ENCODE assay signal across 1 cellular context in genomic region chr20:64052987-64053840, GRCh38.
TF ChIP-seq lines count a peak whose summit lies in the region.

No MANE protein-coding gene starts in this region.

TF ChIP-seq in HepG2, 621 proteins besides CTCF, POLR2A, EP300 and RAD21 (continued from another document and continues in another):
- TF ChIP-seq AKNA (CRISPR knock-in tag; IDR thresholded peaks at IDR 0.05; ENCODE audit: borderline replicate concordance) (no peak), MIER3 (CRISPR knock-in tag; IDR thresholded peaks at IDR 0.05; ENCODE audit: borderline replicate concordance) (peak; percentile 22; the same call in 1 of the 2 replicates), ZGPAT (CRISPR knock-in tag; IDR thresholded peaks at IDR 0.05) (no peak), ARNT2 (CRISPR knock-in tag; IDR thresholded peaks at IDR 0.05; ENCODE audit: low read depth) (peak; percentile 63), ZNF746 (CRISPR knock-in tag; IDR thresholded peaks at IDR 0.05) (peak; percentile 48; the same call in 1 of the 2 replicates), MED8 (CRISPR knock-in tag; IDR thresholded peaks at IDR 0.05; ENCODE audit: insufficient replicate concordance) (no peak), ZNF644 (CRISPR knock-in tag; IDR thresholded peaks at IDR 0.05; ENCODE audit: low read depth) (no peak), TFAP4 (IDR thresholded peaks at IDR 0.05; ENCODE audit: borderline replicate concordance, low read depth) (peak; percentile 88; the same call in 1 of the 2 replicates), ATF7 (IDR thresholded peaks at IDR 0.05) (no peak), ATF7 (CRISPR knock-in tag; IDR thresholded peaks at IDR 0.05) (peak; percentile 89), PRDM4 (CRISPR knock-in tag; IDR thresholded peaks at IDR 0.05; ENCODE audit: borderline replicate concordance) (no peak), ZNF615 (CRISPR knock-in tag; IDR thresholded peaks at IDR 0.05; ENCODE audit: borderline replicate concordance) (no peak), CHCHD3 (CRISPR knock-in tag; IDR thresholded peaks at IDR 0.05) (peak; percentile 73; the same call in 1 of the 2 replicates), PAX8 (CRISPR knock-in tag; IDR thresholded peaks at IDR 0.05; ENCODE audit: borderline replicate concordance) (no peak), HOXA9 (CRISPR knock-in tag; IDR thresholded peaks at IDR 0.05; ENCODE audit: borderline replicate concordance) (peak; percentile 90), CCAR2 (optimal IDR thresholded peaks at IDR 0.05; ENCODE audit: low read depth, low read length) (no peak), ZNF367 (CRISPR knock-in tag; IDR thresholded peaks at IDR 0.05; ENCODE audit: borderline replicate concordance) (no peak), ZNF446 (CRISPR knock-in tag; IDR thresholded peaks at IDR 0.05) (no peak; the same call in 1 of the 2 replicates), ZNF710 (CRISPR knock-in tag; IDR thresholded peaks at IDR 0.05; ENCODE audit: borderline replicate concordance) (peak; percentile 36; the same call in 1 of the 2 replicates), ZNF724P (CRISPR knock-in tag; IDR thresholded peaks at IDR 0.05; ENCODE audit: borderline replicate concordance) (peak; percentile 94), ZNF260 (CRISPR knock-in tag; IDR thresholded peaks at IDR 0.05; ENCODE audit: borderline replicate concordance, low read depth) (0 out of 2 replicates have a peak, but pooled peaks have one; percentile 32), RAD51 (IDR thresholded peaks at IDR 0.05; ENCODE audit: borderline replicate concordance) (no peak), THAP7 (CRISPR knock-in tag; IDR thresholded peaks at IDR 0.05) (peak; percentile 96; the same call in 1 of the 2 replicates), ZBTB42 (CRISPR knock-in tag; IDR thresholded peaks at IDR 0.05) (peak; percentile 67), ZNF567 (CRISPR knock-in tag; IDR thresholded peaks at IDR 0.05; ENCODE audit: borderline replicate concordance) (no peak; the same call in 1 of the 2 replicates), FOXP4 (CRISPR knock-in tag; IDR thresholded peaks at IDR 0.05) (peak; percentile 13; the same call in 1 of the 2 replicates), MEIS2 (CRISPR knock-in tag; IDR thresholded peaks at IDR 0.05) (0 out of 2 replicates have a peak, but pooled peaks have one; percentile 28), RBFOX2 (IDR thresholded peaks at IDR 0.05; ENCODE audit: low read depth, low read length) (no peak), ELF1 (CRISPR knock-in tag; IDR thresholded peaks at IDR 0.05) (peak; percentile 57; the same call in 1 of the 2 replicates), KLF6 (CRISPR knock-in tag; IDR thresholded peaks at IDR 0.05) (no peak), TBX2 (CRISPR knock-in tag; IDR thresholded peaks at IDR 0.05; ENCODE audit: borderline replicate concordance) (peak; percentile 70; the same call in 1 of the 2 replicates), ZNF350 (CRISPR knock-in tag; IDR thresholded peaks at IDR 0.05; ENCODE audit: borderline replicate concordance, low read depth) (peak; percentile 26; the same call in 1 of the 2 replicates), RBM39 (IDR thresholded peaks at IDR 0.05; ENCODE audit: low read depth, low read length, poor library complexity, severe bottlenecking) (peak; percentile 3), MIXL1 (CRISPR knock-in tag; IDR thresholded peaks at IDR 0.05) (no peak), ZNF44 (CRISPR knock-in tag; IDR thresholded peaks at IDR 0.05) (no peak), HNF4A (CRISPR knock-in tag; IDR thresholded peaks at IDR 0.05) (peak; percentile 71; the same call in 1 of the 2 replicates), ZNF788 (CRISPR knock-in tag; IDR thresholded peaks at IDR 0.05; ENCODE audit: borderline replicate concordance) (no peak), ZNF7 (CRISPR knock-in tag; IDR thresholded peaks at IDR 0.05) (no peak), PAXIP1 (CRISPR knock-in tag; conservative IDR thresholded peaks at IDR 0.05) (peak; percentile 47; the same call in 1 of the 2 replicates), ZNF660 (CRISPR knock-in tag; IDR thresholded peaks at IDR 0.05; ENCODE audit: borderline replicate concordance, low read depth) (no peak), HDAC6 (IDR thresholded peaks at IDR 0.05; ENCODE audit: low read depth, low read length) (no peak), KLF11 (CRISPR knock-in tag; IDR thresholded peaks at IDR 0.05) (peak; percentile 55; the same call in 1 of the 2 replicates)
